8 cellular contexts compared by ENCODE assay signal in the genomic region with DNA sequence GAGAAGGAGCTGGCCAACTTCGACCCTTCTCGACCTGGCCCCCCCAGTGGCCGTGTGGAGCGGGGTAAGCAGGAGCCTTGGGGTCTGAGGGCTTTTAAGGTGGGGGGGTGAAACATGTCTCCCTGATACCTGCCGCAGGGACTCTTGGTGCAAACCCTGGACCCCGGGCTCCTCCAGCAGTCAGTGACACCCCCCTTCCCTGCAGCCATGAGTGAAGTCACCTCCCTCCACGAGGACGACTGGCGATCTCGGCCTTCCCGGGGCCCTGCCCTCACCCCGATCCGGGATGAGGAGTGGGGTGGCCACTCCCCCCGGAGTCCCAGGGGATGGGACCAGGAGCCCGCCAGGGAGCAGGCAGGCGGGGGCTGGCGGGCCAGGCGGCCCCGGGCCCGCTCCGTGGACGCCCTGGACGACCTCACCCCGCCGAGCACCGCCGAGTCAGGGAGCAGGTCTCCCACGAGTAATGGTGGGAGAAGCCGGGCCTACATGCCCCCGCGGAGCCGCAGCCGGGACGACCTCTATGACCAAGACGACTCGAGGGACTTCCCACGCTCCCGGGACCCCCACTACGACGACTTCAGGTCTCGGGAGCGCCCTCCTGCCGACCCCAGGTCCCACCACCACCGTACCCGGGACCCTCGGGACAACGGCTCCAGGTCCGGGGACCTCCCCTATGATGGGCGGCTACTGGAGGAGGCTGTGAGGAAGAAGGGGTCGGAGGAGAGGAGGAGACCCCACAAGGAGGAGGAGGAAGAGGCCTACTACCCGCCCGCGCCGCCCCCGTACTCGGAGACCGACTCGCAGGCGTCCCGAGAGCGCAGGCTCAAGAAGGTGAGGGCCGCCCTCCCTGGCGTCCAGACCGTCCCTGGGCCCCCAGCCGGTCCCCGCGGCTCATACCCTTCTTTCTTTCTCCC. TPM values are rescaled to one million over a fixed set of nuclear protein-coding genes. Genes with fewer than 3 reads are reported as not detected.
A peak's percentile ranks its signal among the peaks of the same experiment; 100 is the strongest.
DNase-seq lines count a peak whose midpoint lies in the region; ATAC-seq and TF ChIP-seq lines count a peak whose summit lies in the region.

No MANE protein-coding gene starts in this region.

- peak overlapping the region; percentile 30 for H3K27ac ChIP-seq in ectodermal cell (ENCODE audit: insufficient read depth, low read depth, low read length, poor library complexity, severe bottlenecking)
- H3K27ac ChIP-seq in mesendoderm (ENCODE audit: low read depth, low read length): peak overlapping the region; percentile 84
- H3K27ac ChIP-seq in stomach smooth muscle (ENCODE audit: low read length): peak overlapping the region; percentile 94

- DNase-seq in AG10803 (ENCODE audit: low read depth) (peak; percentile 15), mesendoderm (peak; percentile 13)

- peaks cover 11% of the 10 kb centered on the region for H3K79me1 ChIP-seq in mesendoderm (ENCODE audit: low read length)

- H4K8ac ChIP-seq in mesendoderm (ENCODE audit: low read depth, low read length): no peak overlapping the region

- peak overlapping the region; percentile 89 for H3K9ac ChIP-seq in mesendoderm (ENCODE audit: low read length)
- H3K9ac ChIP-seq in stomach smooth muscle (ENCODE audit: low read length in 2 of 2): peak overlapping the region; percentile 94 to 96

- peak overlapping the region; percentile 84 for H3K4ac ChIP-seq in mesendoderm (ENCODE audit: low read depth, low read length)

- no peaks in the 10 kb centered on the region for H3K9me3 ChIP-seq in ectodermal cell (ENCODE audit: control insufficient read depth, low read length)
- no peaks in the 10 kb centered on the region for H3K9me3 ChIP-seq in stomach smooth muscle (ENCODE audit: control insufficient read depth in 2 of 2, low read length in 2 of 2)

- H3K18ac ChIP-seq in mesendoderm (ENCODE audit: low read length): peak overlapping the region; percentile 44

- H2BK5ac ChIP-seq in mesendoderm (ENCODE audit: low read length): peak overlapping the region; percentile 4

- TF ChIP-seq CTCF in AG10803 (conservative IDR thresholded peaks at IDR 0.05; ENCODE audit: low read length): no peak

- no peak overlapping the region for H3K23ac ChIP-seq in mesendoderm (ENCODE audit: low read length)

- H3K36me3 ChIP-seq in ectodermal cell (ENCODE audit: control insufficient read depth, insufficient read depth, low read length) (peaks cover 32% of the 10 kb centered on the region), mesendoderm (ENCODE audit: control insufficient read depth, insufficient read depth, low read length) (peaks cover 18% of the 10 kb centered on the region), stomach smooth muscle (ENCODE audit: control insufficient read depth in 2 of 2, insufficient read depth in 2 of 2, low read length in 2 of 2) (peaks cover 11 to 19% of the 10 kb centered on the region in 2 donors)

- no peak overlapping the region for H2BK15ac ChIP-seq in mesendoderm (replicated peaks; ENCODE audit: low read depth)

- peaks cover 3% of the 10 kb centered on the region for H3K79me2 ChIP-seq in mesendoderm (ENCODE audit: control insufficient read depth, insufficient read depth, low read length)

- H3K4me2 ChIP-seq in mesendoderm (ENCODE audit: low read length): peak overlapping the region; percentile 67

- H4K5ac ChIP-seq in mesendoderm (ENCODE audit: low read length): no peak overlapping the region

- H2AK5ac ChIP-seq in mesendoderm (ENCODE audit: low read length): no peak overlapping the region

- H3K4me3 ChIP-seq in AG10803 (ENCODE audit: low read length) (peak overlapping the region; percentile 88), ectodermal cell (ENCODE audit: insufficient read depth, low read depth, low read length) (peak overlapping the region; percentile 45), mesendoderm (ENCODE audit: low read length) (peak overlapping the region; percentile 55), stomach smooth muscle (ENCODE audit: low read length in 2 of 2) (peak overlapping the region; percentile 79 to 87)

- WGBS in ectodermal cell, 2 experiments: 51 to 53% methylated on average over 67 of the region's 67 CpGs
- WGBS in mesendoderm (ENCODE audit: extremely low coverage, insufficient coverage, low lambda C conversion rate): no CpG with 5 or more reads among the region's 67 CpGs

- ATAC-seq in HG02870 (IDR thresholded peaks at IDR 0.05; ENCODE audit: unreplicated experiment) (peak; percentile 14), GM21723 (IDR thresholded peaks at IDR 0.05; ENCODE audit: unreplicated experiment) (no peak), HG02642 (IDR thresholded peaks at IDR 0.05; ENCODE audit: poor library complexity, unreplicated experiment) (no peak)
- ATAC-seq in activated CD4-positive, CD25-positive, alpha-beta regulatory T cell treated with anti-CD3 and anti-CD28 coated beads, Interleukin-2, amount 50 U/mL, for 24 hours: peak; percentile 11 to 14

- H2BK120ac ChIP-seq in mesendoderm (ENCODE audit: low read depth, low read length): no peak overlapping the region

- peak overlapping the region; percentile 95 for H3K56ac ChIP-seq in mesendoderm (ENCODE audit: low read length)

- H3K27me3 ChIP-seq in ectodermal cell (ENCODE audit: control insufficient read depth, insufficient read depth, low read length, poor library complexity, severe bottlenecking) (no peaks in the 10 kb centered on the region), mesendoderm (ENCODE audit: insufficient read depth, low read length, poor library complexity) (no peaks in the 10 kb centered on the region), stomach smooth muscle (ENCODE audit: control insufficient read depth in 1 of 2, insufficient read depth in 2 of 2, low read length in 2 of 2) (no peaks in the 10 kb centered on the region)

- peaks cover 22% of the 10 kb centered on the region for H3K4me1 ChIP-seq in ectodermal cell (ENCODE audit: control insufficient read depth, insufficient read depth, low read length)
- peaks cover 2% of the 10 kb centered on the region for H3K4me1 ChIP-seq in mesendoderm (ENCODE audit: control insufficient read depth, low read depth, low read length)
- peaks cover 37% of the 10 kb centered on the region for H3K4me1 ChIP-seq in stomach smooth muscle (ENCODE audit: control insufficient read depth, insufficient read depth, low read length)

RNA-seq across cellular contexts. Expression of gene USF2, which starts 1.6 kb away (rescaled TPM):
- polyA plus RNA-seq in ectodermal cell (2013, experiment 1 of 4): 126 TPM
- 132 TPM for polyA plus RNA-seq in ectodermal cell (2013, experiment 2 of 4)
- polyA plus RNA-seq in ectodermal cell (2013, experiment 3 of 4): 131 TPM
- polyA plus RNA-seq in ectodermal cell (2013, experiment 4 of 4): 143 TPM
- 81.7 TPM for polyA plus RNA-seq in mesendoderm (2013, experiment 1 of 2)
- polyA plus RNA-seq in mesendoderm (2013, experiment 2 of 2): 79.2 TPM

RNA-seq across cellular contexts. Expression of gene HAMP, which starts 15.2 kb away (rescaled TPM):
- polyA plus RNA-seq in ectodermal cell (2013, experiment 1 of 4): not detected
- not detected for polyA plus RNA-seq in ectodermal cell (2013, experiment 2 of 4)
- polyA plus RNA-seq in ectodermal cell (2013, experiment 3 of 4): 0.21 TPM
- not detected for polyA plus RNA-seq in ectodermal cell (2013, experiment 4 of 4)
- not detected for polyA plus RNA-seq in mesendoderm (2013, experiment 1 of 2)
- polyA plus RNA-seq in mesendoderm (2013, experiment 2 of 2): 0.07 TPM

RNA-seq across cellular contexts. Expression of gene LSR, which starts 18.4 kb away (rescaled TPM):
- polyA plus RNA-seq in ectodermal cell (2013, experiment 1 of 4): 83.3 TPM
- 114 TPM for polyA plus RNA-seq in ectodermal cell (2013, experiment 2 of 4)
- 67.2 TPM for polyA plus RNA-seq in ectodermal cell (2013, experiment 3 of 4)
- 67.4 TPM for polyA plus RNA-seq in ectodermal cell (2013, experiment 4 of 4)
- 93.8 TPM for polyA plus RNA-seq in mesendoderm (2013, experiment 1 of 2)
- 95.6 TPM for polyA plus RNA-seq in mesendoderm (2013, experiment 2 of 2)

RNA-seq across cellular contexts. Expression of gene MAG, which starts 24.8 kb away (rescaled TPM):
- not detected for polyA plus RNA-seq in ectodermal cell (2013, experiment 1 of 4)
- polyA plus RNA-seq in ectodermal cell (2013, experiment 2 of 4): not detected
- not detected for polyA plus RNA-seq in ectodermal cell (2013, experiment 3 of 4)
- not detected for polyA plus RNA-seq in ectodermal cell (2013, experiment 4 of 4)
- polyA plus RNA-seq in mesendoderm (2013, experiment 1 of 2): 0.06 TPM
- polyA plus RNA-seq in mesendoderm (2013, experiment 2 of 2): not detected

RNA-seq across cellular contexts. Expression of gene FAM187B, which starts 38.6 kb away (rescaled TPM):
- not detected for polyA plus RNA-seq in ectodermal cell (2013, experiment 1 of 4)
- polyA plus RNA-seq in ectodermal cell (2013, experiment 2 of 4): not detected
- not detected for polyA plus RNA-seq in ectodermal cell (2013, experiment 3 of 4)
- polyA plus RNA-seq in ectodermal cell (2013, experiment 4 of 4): not detected
- not detected for polyA plus RNA-seq in mesendoderm (2013, experiment 1 of 2)
- not detected for polyA plus RNA-seq in mesendoderm (2013, experiment 2 of 2)

Comparison
In these comparisons a context has a peak if more than half of its experiments do, and no peak if none do; other contexts are left out.
1. ATAC-seq: peak in HG02870 (single experiment) and activated CD4-positive, CD25-positive, alpha-beta regulatory T cell treated with anti-CD3 and anti-CD28 coated beads, Interleukin-2, amount 50 U/mL, for 24 hours (2 of 2); none in GM21723 (single experiment) and HG02642 (single experiment).
2. H3K27ac ChIP-seq: peak in every context shown above with its lines; median percentile 94 in stomach smooth muscle; 84 in mesendoderm; 30 in ectodermal cell.
3. Peak in every context shown above with its lines, with median percentiles within 50 percentile points of each other: H3K4me3 ChIP-seq.